In the genomic region with DNA sequence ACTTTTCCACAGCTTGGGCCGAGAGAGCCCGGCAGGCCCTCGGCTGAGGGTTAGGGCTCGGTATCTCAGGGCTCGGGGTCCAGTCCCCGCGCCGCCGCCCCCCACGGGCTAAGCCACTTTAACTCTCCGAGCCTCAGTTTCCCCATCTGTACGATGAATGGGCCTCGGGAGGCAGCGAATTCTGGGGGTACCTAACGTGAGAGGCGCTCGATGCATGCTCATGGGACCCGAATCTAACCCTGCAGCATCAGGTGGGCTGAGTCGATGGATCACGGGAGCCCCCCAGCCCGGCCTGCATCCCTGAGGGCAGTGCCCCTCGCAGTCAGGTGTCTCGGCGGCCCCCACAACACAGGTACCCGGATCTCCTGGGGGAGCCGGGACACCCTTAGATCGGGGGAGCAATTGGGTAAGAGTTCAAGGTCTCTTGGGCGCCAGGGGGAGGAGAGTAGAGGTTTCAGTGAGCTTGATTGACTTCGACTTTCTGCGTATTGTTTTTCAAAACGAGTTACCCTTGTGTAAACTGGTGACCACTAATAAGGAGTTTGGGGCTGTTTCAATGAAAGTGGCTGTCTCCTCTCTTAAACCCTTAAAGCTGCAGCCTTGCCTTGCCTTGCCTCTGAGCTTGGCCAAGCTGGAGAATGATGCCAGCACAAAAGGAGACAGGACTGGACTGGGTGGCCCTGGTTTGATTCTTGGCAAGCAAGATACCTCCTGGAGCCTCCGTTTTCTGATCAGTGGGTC, we compare ENCODE assay signal across 1 cellular context.
TF ChIP-seq lines count a peak whose summit lies in the region.

No MANE protein-coding gene starts in this region.

TF ChIP-seq in GM12878, 131 proteins besides CTCF, POLR2A, EP300 and RAD21:
- TF ChIP-seq ZNF24 (IDR thresholded peaks at IDR 0.05) (no peak), MTA3 (IDR thresholded peaks at IDR 0.05; ENCODE audit: borderline replicate concordance, low read length) (no peak), HDGF (IDR thresholded peaks at IDR 0.05) (no peak)
- TF ChIP-seq, protein P1, sequence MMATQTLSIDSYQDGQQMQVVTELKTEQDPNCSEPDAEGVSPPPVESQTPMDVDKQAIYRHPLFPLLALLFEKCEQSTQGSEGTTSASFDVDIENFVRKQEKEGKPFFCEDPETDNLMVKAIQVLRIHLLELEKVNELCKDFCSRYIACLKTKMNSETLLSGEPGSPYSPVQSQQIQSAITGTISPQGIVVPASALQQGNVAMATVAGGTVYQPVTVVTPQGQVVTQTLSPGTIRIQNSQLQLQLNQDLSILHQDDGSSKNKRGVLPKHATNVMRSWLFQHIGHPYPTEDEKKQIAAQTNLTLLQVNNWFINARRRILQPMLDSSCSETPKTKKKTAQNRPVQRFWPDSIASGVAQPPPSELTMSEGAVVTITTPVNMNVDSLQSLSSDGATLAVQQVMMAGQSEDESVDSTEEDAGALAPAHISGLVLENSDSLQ (IDR thresholded peaks at IDR 0.05) = peak; percentile 82
